8 cellular contexts compared by ENCODE assay signal in the genomic region with DNA sequence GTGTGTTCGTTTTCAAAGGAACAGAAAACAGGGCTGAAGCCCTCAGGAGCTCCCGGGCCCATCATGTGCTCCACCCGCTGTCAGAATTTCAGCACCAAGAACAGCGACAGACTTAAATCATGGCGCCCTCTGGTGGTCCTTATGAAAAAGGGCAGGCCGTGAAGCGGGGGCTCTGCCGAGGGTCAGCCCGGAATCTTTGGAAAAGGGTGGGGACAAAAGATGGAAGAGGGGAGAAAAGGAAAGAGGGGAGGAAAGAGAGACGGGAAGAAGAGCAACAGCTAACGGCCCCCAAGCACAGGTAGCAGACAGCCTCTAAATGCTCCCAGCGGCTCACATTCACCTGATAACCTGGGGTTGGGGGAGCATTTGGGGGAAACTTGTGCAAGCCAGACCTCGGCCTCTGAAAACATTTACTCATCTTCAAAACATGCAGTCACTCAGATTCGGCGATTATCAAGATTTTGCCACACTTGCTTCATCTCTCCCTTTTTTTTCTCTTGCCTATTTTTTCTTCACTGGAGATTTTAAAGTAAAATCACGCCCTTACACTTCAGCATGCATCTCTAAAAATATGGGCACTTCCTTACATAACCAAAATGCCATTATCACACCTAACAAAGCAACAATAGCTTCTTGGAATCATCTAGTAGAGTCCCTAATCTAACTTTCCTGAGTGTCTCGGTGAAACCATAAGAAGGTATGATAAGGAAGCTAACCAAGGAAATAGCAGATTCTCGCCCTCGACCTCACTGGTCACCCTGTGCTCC. TPM values are rescaled to one million over a fixed set of nuclear protein-coding genes. Genes with fewer than 3 reads are reported as not detected.
DNase-seq lines count a peak whose midpoint lies in the region; ATAC-seq and TF ChIP-seq lines count a peak whose summit lies in the region.

No MANE protein-coding gene starts in this region.

- no peaks in the 10 kb centered on the region for H3K9me3 Mint-ChIP-seq in activated T-helper 17 cell treated with anti-CD3 and anti-CD28 coated beads, Interleukin-2, amount 50 U/mL, for 72 hours

- no peak overlapping the region for H3K27ac Mint-ChIP-seq in activated T-helper 17 cell treated with anti-CD3 and anti-CD28 coated beads, Interleukin-2, amount 50 U/mL, for 72 hours

- ATAC-seq in activated T-helper 17 cell treated with anti-CD3 and anti-CD28 coated beads, Interleukin-2, amount 50 U/mL, for 72 hours (replicated peaks): peak; percentile 49
- ATAC-seq in sciatic nerve (no peak), GM18498 (IDR thresholded peaks at IDR 0.05; ENCODE audit: unreplicated experiment) (no peak)

- no peaks in the 10 kb centered on the region for H3K79me2 ChIP-seq in DOHH2 (ENCODE audit: control insufficient read depth, low read length)
- no peaks in the 10 kb centered on the region for H3K79me2 ChIP-seq in OCI-LY7 (ENCODE audit: insufficient read depth, low read depth, low read length)
- no peaks in the 10 kb centered on the region for H3K79me2 ChIP-seq in parathyroid adenoma

- peak; percentile 98 for TF ChIP-seq CTCF in DOHH2 (IDR thresholded peaks at IDR 0.05; ENCODE audit: low read depth, low read length, poor library complexity, severe bottlenecking)
- peak; percentile 96 for TF ChIP-seq CTCF in OCI-LY7 (conservative IDR thresholded peaks at IDR 0.05; ENCODE audit: low read length)
- peak; percentile 93 for TF ChIP-seq CTCF in foreskin fibroblast (IDR thresholded peaks at IDR 0.05; ENCODE audit: low read depth, low read length)
- peak; percentile 67 for TF ChIP-seq CTCF in parathyroid adenoma (IDR thresholded peaks at IDR 0.05)

- peaks cover 25% of the 10 kb centered on the region for H3K27me3 Mint-ChIP-seq in activated T-helper 17 cell treated with anti-CD3 and anti-CD28 coated beads, Interleukin-2, amount 50 U/mL, for 72 hours

- no peaks in the 10 kb centered on the region for H3F3A ChIP-seq in DOHH2 (ENCODE audit: control insufficient read depth, insufficient read depth)

- H3K36me3 Mint-ChIP-seq in activated T-helper 17 cell treated with anti-CD3 and anti-CD28 coated beads, Interleukin-2, amount 50 U/mL, for 72 hours (ENCODE audit: low read depth): no peaks in the 10 kb centered on the region

- H3K4me3 ChIP-seq in DOHH2 (ENCODE audit: low read length) (no peak overlapping the region), OCI-LY7 (ENCODE audit: low read depth, low read length, poor library complexity, severe bottlenecking) (no peak overlapping the region), foreskin fibroblast (ENCODE audit: low read depth in 1 of 2, low read length in 2 of 2) (no peak overlapping the region), parathyroid adenoma (ENCODE audit: low read depth, low read length) (no peak overlapping the region)

- H3K27me3 ChIP-seq in DOHH2 (ENCODE audit: control insufficient read depth, low read length): no peaks in the 10 kb centered on the region
- H3K27me3 ChIP-seq in parathyroid adenoma (ENCODE audit: control insufficient read depth, insufficient read depth, low read length): no peaks in the 10 kb centered on the region

- CTCF ChIA-PET in OCI-LY7 (lab: Charles Lee; ENCODE audit: unreplicated experiment): no interaction called here

- H3K4me1 ChIP-seq in DOHH2 (ENCODE audit: control insufficient read depth, low read length) (no peaks in the 10 kb centered on the region), OCI-LY7 (ENCODE audit: insufficient read depth, low read length, poor library complexity, severe bottlenecking) (no peaks in the 10 kb centered on the region), parathyroid adenoma (no peaks in the 10 kb centered on the region)

- no peak overlapping the region for H2AFZ ChIP-seq in OCI-LY7 (ENCODE audit: low read length)
- no peak overlapping the region for H2AFZ ChIP-seq in parathyroid adenoma

- intact Hi-C loops in OCI-LY7 (cut with micrococcal nuclease; ENCODE audit: unreplicated experiment) (loop anchor here (5.0 to 10.0 kb wide), 3 partner anchors 152 to 295 kb away; no protein-coding TSS in a partner anchor), sciatic nerve (cut with DNase I) (no loop called here)

- H3K4me1 Mint-ChIP-seq in activated T-helper 17 cell treated with anti-CD3 and anti-CD28 coated beads, Interleukin-2, amount 50 U/mL, for 72 hours: peaks cover 5% of the 10 kb centered on the region

- H3K27ac ChIP-seq in DOHH2 (ENCODE audit: low read depth, low read length) (no peak overlapping the region), OCI-LY7 (ENCODE audit: low read depth, low read length, poor library complexity, severe bottlenecking) (no peak overlapping the region), parathyroid adenoma (no peak overlapping the region)

- no peak overlapping the region for H3K4me3 Mint-ChIP-seq in activated T-helper 17 cell treated with anti-CD3 and anti-CD28 coated beads, Interleukin-2, amount 50 U/mL, for 72 hours

- DNase-seq in HPDE6-E6E7 (ENCODE audit: extremely low spot score): peak; percentile 52
- peak; percentile 79 for DNase-seq in OCI-LY7 (ENCODE audit: low spot score)
- peak; percentile 33 to 77 for DNase-seq in foreskin fibroblast
- no peak for DNase-seq in sciatic nerve (ENCODE audit: low spot score)

- no peak overlapping the region for H3K9ac ChIP-seq in parathyroid adenoma

- BruUV-seq in OCI-LY7 (replicated peaks; lab: Mats Ljungman, UMichigan): no TSS peak

- H3K9me2 ChIP-seq in DOHH2 (replicated peaks; ENCODE audit: control insufficient read depth, low read length): no peaks in the 10 kb centered on the region
- no peaks in the 10 kb centered on the region for H3K9me2 ChIP-seq in OCI-LY7 (ENCODE audit: insufficient read depth, low read length)

- H3K9me3 ChIP-seq in DOHH2 (ENCODE audit: control insufficient read depth, insufficient read depth, low read length): no peaks in the 10 kb centered on the region
- H3K9me3 ChIP-seq in OCI-LY7 (ENCODE audit: low read length): no peaks in the 10 kb centered on the region
- H3K9me3 ChIP-seq in parathyroid adenoma (ENCODE audit: control insufficient read depth, low read length): no peaks in the 10 kb centered on the region

- H3K4me2 ChIP-seq in DOHH2 (ENCODE audit: low read length) (no peak overlapping the region), OCI-LY7 (ENCODE audit: low read length) (no peak overlapping the region), parathyroid adenoma (ENCODE audit: low read length) (no peak overlapping the region)

- H3K36me3 ChIP-seq in DOHH2 (ENCODE audit: control insufficient read depth, low read length): no peaks in the 10 kb centered on the region
- H3K36me3 ChIP-seq in OCI-LY7 (ENCODE audit: insufficient read depth, low read length): no peaks in the 10 kb centered on the region
- H3K36me3 ChIP-seq in parathyroid adenoma (ENCODE audit: control insufficient read depth, insufficient read depth, low read length): no peaks in the 10 kb centered on the region

- no peaks in the 10 kb centered on the region for H4K20me1 ChIP-seq in DOHH2 (ENCODE audit: control insufficient read depth, insufficient read depth, low read depth, low read length)
- no peaks in the 10 kb centered on the region for H4K20me1 ChIP-seq in OCI-LY7 (ENCODE audit: insufficient read depth, low read length)

- POLR2A ChIA-PET in OCI-LY7 (lab: Charles Lee): interaction anchor here (0.7 kb wide), 1 partner anchor 510 kb away, joined by 3 read pairs; no protein-coding TSS in a partner anchor

RNA-seq across cellular contexts. Expression of gene MAN2B2, which starts 28.1 kb away (rescaled TPM):
- total RNA-seq in OCI-LY7 (2014; rRNA removed; shearing (Covaris generic)): 11.0 and 13.7 TPM in 2 replicates
- total RNA-seq in OCI-LY7 (2022) (19.4 and 20.4 TPM in 2 replicates), sciatic nerve (27.2 TPM)
- total RNA-seq in activated T-helper 17 cell treated with anti-CD3 and anti-CD28 coated beads, Interleukin-2, amount 50 U/mL, for 72 hours: 10 to 100 TPM; 19.5 to 20.3 TPM
